ENCODE assay signal across 8 cellular contexts in genomic region chr10:92965314-92965713, GRCh38.
A peak's percentile ranks its signal among the peaks of the same experiment; 100 is the strongest.
DNase-seq lines count a peak whose midpoint lies in the region; ATAC-seq and TF ChIP-seq lines count a peak whose summit lies in the region.

No MANE protein-coding gene starts in this region.

- in situ Hi-C loops in G401 (cut with HindIII; ENCODE audit: low sequenced_read_pairs) = no loop called here

- H3K9me3 ChIP-seq in adrenal gland (replicated peaks in 1 of 3) = no peaks in the 10 kb centered on the region
- no peaks in the 10 kb centered on the region for H3K9me3 ChIP-seq in uterus
- no peaks in the 10 kb centered on the region for H3K9me3 ChIP-seq in effector memory CD4-positive, alpha-beta T cell (ENCODE audit: control insufficient read depth, low read length)

- 26 to 42% (median 38%) methylated on average over 2 of the region's 2 CpGs for WGBS in adrenal gland, 4 donors

- H3K36me3 ChIP-seq in adrenal gland (replicated peaks in 1 of 2) (no peaks in the 10 kb centered on the region), uterus (no peaks in the 10 kb centered on the region)
- H3K36me3 ChIP-seq in effector memory CD4-positive, alpha-beta T cell (ENCODE audit: control insufficient read depth, insufficient read depth, low read length) = no peaks in the 10 kb centered on the region

- intact Hi-C loops in adrenal gland (cut with DNase I) = no loop called here
- intact Hi-C loops in uterus (cut with DNase I; ENCODE audit: low total_unique reads) = no loop called here

- TF ChIP-seq CTCF in adrenal gland (IDR thresholded peaks at IDR 0.05) (peak; percentile 49 to 81 (median 64)), uterus (IDR thresholded peaks at IDR 0.05) (peak; percentile 44 to 64 (median 57))

- no peak for ATAC-seq in HG02981 (IDR thresholded peaks at IDR 0.05; ENCODE audit: unreplicated experiment)

- H3K27me3 ChIP-seq in adrenal gland = no peaks in the 10 kb centered on the region
- no peaks in the 10 kb centered on the region for H3K27me3 ChIP-seq in uterus
- H3K27me3 ChIP-seq in effector memory CD4-positive, alpha-beta T cell (replicated peaks; ENCODE audit: control insufficient read depth, insufficient read depth, low read length, poor library complexity, severe bottlenecking) = no peaks in the 10 kb centered on the region

- H3K27ac ChIP-seq in adrenal gland (no peak overlapping the region), uterus (no peak overlapping the region)
- H3K27ac ChIP-seq in effector memory CD4-positive, alpha-beta T cell (ENCODE audit: insufficient read depth, low read length, poor library complexity, severe bottlenecking) = no peak overlapping the region

- TF ChIP-seq POLR2A in adrenal gland (IDR thresholded peaks at IDR 0.05) (no peak), uterus (IDR thresholded peaks at IDR 0.05) (no peak)

- H3K4me3 ChIP-seq in adrenal gland (peak overlapping the region in 1 of 4 donors; percentile 14), uterus (no peak overlapping the region)
- no peak overlapping the region for H3K4me3 ChIP-seq in effector memory CD4-positive, alpha-beta T cell (ENCODE audit: insufficient read depth, low read depth, low read length, poor library complexity, severe bottlenecking)

- peak; percentile 18 for DNase-seq in G401 (ENCODE audit: low spot score)
- DNase-seq in LHCN-M2 (ENCODE audit: low read depth) = peak; percentile 52
- DNase-seq in adrenal gland = no peak
- DNase-seq in iris pigment epithelial cell (ENCODE audit: low read depth) = peak; percentile 61
- no peak for DNase-seq in uterus
- DNase-seq in ecto neural progenitor cell (ENCODE audit: low spot score) = no peak
- no peak for DNase-seq in effector memory CD4-positive, alpha-beta T cell

- no peaks in the 10 kb centered on the region for H3K4me1 ChIP-seq in adrenal gland (replicated peaks in 1 of 2)
- H3K4me1 ChIP-seq in uterus = no peaks in the 10 kb centered on the region
- H3K4me1 ChIP-seq in effector memory CD4-positive, alpha-beta T cell (ENCODE audit: control insufficient read depth, insufficient read depth, low read length, poor library complexity, severe bottlenecking) = no peaks in the 10 kb centered on the region

Comparison
In these comparisons a context has a peak if more than half of its experiments do, and no peak if none do; other contexts are left out.
1. DNase-seq: peak in G401 (single experiment), LHCN-M2 (single experiment) and iris pigment epithelial cell (single experiment); none in adrenal gland (0 of 7), uterus (0 of 2), ecto neural progenitor cell (single experiment) and effector memory CD4-positive, alpha-beta T cell (0 of 3).